25 cellular contexts compared by ENCODE assay signal in genomic region chr6:145118224-145118623, GRCh38.
"Had no signal": no experiment of that assay in that cellular context is flagged by ENCODE, and none has a peak within 500 bp of the region (broad histone marks: within the 10 kb centered on the region; RNA-seq: fewer than 3 reads in every experiment).

No MANE protein-coding gene starts in this region.

- H3K4me2 ChIP-seq: hepatocyte had no signal

- H3K79me2 ChIP-seq: hepatocyte had no signal

- H3K36me3 ChIP-seq: left lung, lower lobe of right lung, pancreas, prostate gland, sigmoid colon, spleen, suprapubic skin, thoracic aorta, tibial artery, uterus had no signal

- DNase-seq: kidney glomerular epithelial cell; left colon; left lung; lower lobe of right lung; mammary epithelial cell; mesenchymal stem cell; naive thymus-derived CD8-positive, alpha-beta T cell; nucleus accumbens; pancreas; posterior cingulate gyrus; retina; right cardiac atrium; sigmoid colon; small intestine; spleen; stimulated activated CD4-positive, alpha-beta T cell treated with anti-CD3 and anti-CD28 coated beads, Interleukin-4, amount 100 ng/mL, for 24 hours; stimulated activated naive CD4-positive, alpha-beta T cell; tibial artery; uterus had no signal

- H3K27ac ChIP-seq: hepatocyte, left lung, lower lobe of right lung, pancreas, sigmoid colon, spleen, suprapubic skin, thoracic aorta, tibial artery, uterus had no signal

- FAIRE-seq: keratinocyte, pancreas, small intestine had no signal

- H3K9me3 ChIP-seq: lower lobe of right lung, pancreas, prostate gland, sigmoid colon, suprapubic skin, thoracic aorta, uterus had no signal

- ATAC-seq: left colon; left lung; lower lobe of right lung; naive thymus-derived CD8-positive, alpha-beta T cell; pancreas; right cardiac atrium; stimulated activated effector memory CD8-positive, alpha-beta T cell treated with anti-CD3 and anti-CD28 coated beads, Interleukin-12 subunit alpha, Interleukin-12 subunit beta, amount 100 ng/mL, for 72 hours had no signal

- H3K4me3 ChIP-seq: hepatocyte, left lung, lower lobe of right lung, pancreas, prostate gland, sigmoid colon, spleen, suprapubic skin, thoracic aorta, tibial artery, uterus had no signal

- H2AFZ ChIP-seq: hepatocyte had no signal

- H3K27me3 ChIP-seq: hepatocyte, left lung, pancreas, sigmoid colon, spleen, suprapubic skin, tibial artery, uterus had no signal

- H3K4me1 ChIP-seq: left lung, lower lobe of right lung, pancreas, prostate gland, sigmoid colon, spleen, suprapubic skin, tibial artery, uterus had no signal
